Comparison of ENCODE assay signal across 24 cellular contexts in genomic region chr9:133100518-133101355, GRCh38.
"Had no signal": no experiment of that assay in that cellular context is flagged by ENCODE, and none has a peak within 500 bp of the region (broad histone marks: within the 10 kb centered on the region; RNA-seq: fewer than 3 reads in every experiment).

No MANE protein-coding gene starts in this region.

- ATAC-seq: gastroesophageal sphincter; heart right ventricle; left ventricle myocardium superior; mucosa of descending colon; naive thymus-derived CD4-positive, alpha-beta T cell; stimulated activated naive CD8-positive, alpha-beta T cell treated with anti-CD3 and anti-CD28 coated beads, Interleukin-15, Interleukin-2, amounts not matched to agents 100 U/mL and 50 U/mL, for 24 hours; T-cell had no signal

- H3K4me3 Mint-ChIP-seq: activated T-helper 1 cell treated with anti-CD3 and anti-CD28 coated beads, Interleukin-12 subunit alpha, Interleukin-12 subunit beta, Interleukin-2, Interleukin-4 antibody, amounts not matched to agents 30 ng/mL and 10 ng/mL and 1 ng/mL, durations not matched to agents 14 hours and 24 hours and 36 hours; dendritic cell treated with granulocyte-macrophage colony-stimulating factor and Interleukin-4, amounts not matched to agents 40 ng/mL and 50 ng/mL, for 4 days; memory B cell; naive thymus-derived CD4-positive, alpha-beta T cell; T-cell had no signal

- H3K4me1 ChIP-seq: parathyroid adenoma had no signal

- H3K27me3 ChIP-seq: adrenal gland, esophagus muscularis mucosa, gastroesophageal sphincter, heart right ventricle, tibial nerve had no signal

- H3K4me1 Mint-ChIP-seq: memory B cell had no signal

- H3K4me3 ChIP-seq: adrenal gland, esophagus muscularis mucosa, gastroesophageal sphincter, heart right ventricle, mucosa of descending colon, SK-N-MC, tibial nerve had no signal

- H3K27ac Mint-ChIP-seq: activated T-helper 1 cell treated with anti-CD3 and anti-CD28 coated beads, Interleukin-12 subunit alpha, Interleukin-12 subunit beta, Interleukin-2, Interleukin-4 antibody, amounts not matched to agents 30 ng/mL and 10 ng/mL and 1 ng/mL, durations not matched to agents 14 hours and 24 hours and 36 hours; dendritic cell treated with granulocyte-macrophage colony-stimulating factor and Interleukin-4, amounts not matched to agents 40 ng/mL and 50 ng/mL, for 4 days; memory B cell; naive thymus-derived CD4-positive, alpha-beta T cell; T-cell had no signal

- H3K27me3 Mint-ChIP-seq: dendritic cell treated with granulocyte-macrophage colony-stimulating factor and Interleukin-4, amounts not matched to agents 40 ng/mL and 50 ng/mL, for 4 days; memory B cell; naive thymus-derived CD4-positive, alpha-beta T cell; T-cell had no signal

- DNase-seq: activated CD4-positive, alpha-beta T cell treated with anti-CD3 and anti-CD28 coated beads, Interleukin-2, amount 50 U/mL, for 1 hour; activated naive CD4-positive, alpha-beta T cell treated with anti-CD3 and anti-CD28 coated beads, Interleukin-2, amount 50 U/mL, for 16 hours; cerebellar nuclear complex; effector CD8-positive, alpha-beta T cell; heart right ventricle; kidney glomerular epithelial cell; left ventricle myocardium superior; naive thymus-derived CD4-positive, alpha-beta T cell; stimulated activated CD4-positive, alpha-beta T cell treated with anti-CD3 and anti-CD28 coated beads, Interleukin-12 subunit alpha, Interleukin-12 subunit beta, amount 100 ng/mL, for 4 hours; stimulated activated CD4-positive, alpha-beta T cell treated with anti-CD3 and anti-CD28 coated beads, Interleukin-1b, Interleukin-23, amount 100 ng/mL, for 48 hours; stimulated activated CD8-positive, alpha-beta memory T cell treated with anti-CD3 and anti-CD28 coated beads, Interleukin-4, amount 100 ng/mL, for 48 hours; stimulated activated naive CD8-positive, alpha-beta T cell treated with anti-CD3 and anti-CD28 coated beads, Interleukin-15, Interleukin-2, amounts not matched to agents 100 U/mL and 50 U/mL, for 24 hours; T-cell; T-helper 9 cell had no signal

- H3K27ac ChIP-seq: adrenal gland, esophagus muscularis mucosa, gastroesophageal sphincter, heart right ventricle, parathyroid adenoma, SK-N-MC, tibial nerve had no signal
